Comparison of ENCODE assay signal across 1 cellular context in genomic region chr18:58603365-58604067, GRCh38.
TF ChIP-seq lines count a peak whose summit lies in the region.

No MANE protein-coding gene starts in this region.

TF ChIP-seq in HEK293, 187 proteins besides CTCF, POLR2A, EP300 and RAD21 (continued from another document):
- TF ChIP-seq PATZ1 (tag by site-specific recombination; IDR thresholded peaks at IDR 0.05) (0 out of 2 replicates have a peak, but pooled peaks have one; percentile 24), ZNF292 (tag by site-specific recombination; IDR thresholded peaks at IDR 0.05; ENCODE audit: borderline replicate concordance, low read depth) (no peak), ZNF311 (tag by site-specific recombination; IDR thresholded peaks at IDR 0.05; ENCODE audit: borderline replicate concordance) (no peak), GLIS1 (tag by site-specific recombination; IDR thresholded peaks at IDR 0.05) (peak; percentile 75), KLF9 (tag by site-specific recombination; IDR thresholded peaks at IDR 0.05; ENCODE audit: low read depth) (0 out of 2 replicates have a peak, but pooled peaks have one; percentile 12), ZSCAN16 (tag by site-specific recombination; IDR thresholded peaks at IDR 0.05) (no peak), ZBTB8A (tag by site-specific recombination; IDR thresholded peaks at IDR 0.05) (no peak), ZNF114 (tag by site-specific recombination; IDR thresholded peaks at IDR 0.05) (no peak), ZNF549 (tag by site-specific recombination; IDR thresholded peaks at IDR 0.05) (peak; percentile 40; the same call in 1 of the 2 replicates), ZEB2 (tag by site-specific recombination; IDR thresholded peaks at IDR 0.05) (no peak), ZNF391 (tag by site-specific recombination; IDR thresholded peaks at IDR 0.05; ENCODE audit: borderline replicate concordance, low read depth) (no peak), ZNF555 (tag by site-specific recombination; conservative IDR thresholded peaks at IDR 0.05) (no peak), ZNF792 (tag by site-specific recombination; IDR thresholded peaks at IDR 0.05) (no peak), IKZF3 (tag by site-specific recombination; IDR thresholded peaks at IDR 0.05) (0 out of 2 replicates have a peak, but pooled peaks have one; percentile 12), ZNF423 (tag by site-specific recombination; IDR thresholded peaks at IDR 0.05) (no peak), ZNF843 (tag by site-specific recombination; IDR thresholded peaks at IDR 0.05) (peak; percentile 76), ZNF645 (tag by site-specific recombination; IDR thresholded peaks at IDR 0.05) (no peak)
- TF ChIP-seq, protein P1, sequence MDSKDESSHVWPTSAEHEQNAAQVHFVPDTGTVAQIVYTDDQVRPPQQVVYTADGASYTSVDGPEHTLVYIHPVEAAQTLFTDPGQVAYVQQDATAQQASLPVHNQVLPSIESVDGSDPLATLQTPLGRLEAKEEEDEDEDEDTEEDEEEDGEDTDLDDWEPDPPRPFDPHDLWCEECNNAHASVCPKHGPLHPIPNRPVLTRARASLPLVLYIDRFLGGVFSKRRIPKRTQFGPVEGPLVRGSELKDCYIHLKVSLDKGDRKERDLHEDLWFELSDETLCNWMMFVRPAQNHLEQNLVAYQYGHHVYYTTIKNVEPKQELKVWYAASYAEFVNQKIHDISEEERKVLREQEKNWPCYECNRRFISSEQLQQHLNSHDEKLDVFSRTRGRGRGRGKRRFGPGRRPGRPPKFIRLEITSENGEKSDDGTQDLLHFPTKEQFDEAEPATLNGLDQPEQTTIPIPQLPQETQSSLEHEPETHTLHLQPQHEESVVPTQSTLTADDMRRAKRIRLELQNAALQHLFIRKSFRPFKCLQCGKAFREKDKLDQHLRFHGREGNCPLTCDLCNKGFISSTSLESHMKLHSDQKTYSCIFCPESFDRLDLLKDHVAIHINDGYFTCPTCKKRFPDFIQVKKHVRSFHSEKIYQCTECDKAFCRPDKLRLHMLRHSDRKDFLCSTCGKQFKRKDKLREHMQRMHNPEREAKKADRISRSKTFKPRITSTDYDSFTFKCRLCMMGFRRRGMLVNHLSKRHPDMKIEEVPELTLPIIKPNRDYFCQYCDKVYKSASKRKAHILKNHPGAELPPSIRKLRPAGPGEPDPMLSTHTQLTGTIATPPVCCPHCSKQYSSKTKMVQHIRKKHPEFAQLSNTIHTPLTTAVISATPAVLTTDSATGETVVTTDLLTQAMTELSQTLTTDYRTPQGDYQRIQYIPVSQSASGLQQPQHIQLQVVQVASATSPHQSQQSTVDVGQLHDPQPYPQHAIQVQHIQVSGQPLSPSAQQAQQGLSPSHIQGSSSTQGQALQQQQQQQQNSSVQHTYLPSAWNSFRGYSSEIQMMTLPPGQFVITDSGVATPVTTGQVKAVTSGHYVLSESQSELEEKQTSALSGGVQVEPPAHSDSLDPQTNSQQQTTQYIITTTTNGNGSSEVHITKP (tag by site-specific recombination; IDR thresholded peaks at IDR 0.05), result 0 out of 2 replicates have a peak, but pooled peaks have one; percentile 12
- TF ChIP-seq, protein P2, sequence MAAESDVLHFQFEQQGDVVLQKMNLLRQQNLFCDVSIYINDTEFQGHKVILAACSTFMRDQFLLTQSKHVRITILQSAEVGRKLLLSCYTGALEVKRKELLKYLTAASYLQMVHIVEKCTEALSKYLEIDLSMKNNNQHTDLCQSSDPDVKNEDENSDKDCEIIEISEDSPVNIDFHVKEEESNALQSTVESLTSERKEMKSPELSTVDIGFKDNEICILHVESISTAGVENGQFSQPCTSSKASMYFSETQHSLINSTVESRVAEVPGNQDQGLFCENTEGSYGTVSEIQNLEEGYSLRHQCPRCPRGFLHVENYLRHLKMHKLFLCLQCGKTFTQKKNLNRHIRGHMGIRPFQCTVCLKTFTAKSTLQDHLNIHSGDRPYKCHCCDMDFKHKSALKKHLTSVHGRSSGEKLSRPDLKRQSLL (tag by site-specific recombination; IDR thresholded peaks at IDR 0.05), result no peak
TF ChIP-seq in HEK293: peak in this region for 32.
